14 cellular contexts compared by ENCODE assay signal in genomic region chr15:68298336-68298735, GRCh38. TPM values are rescaled to one million over a fixed set of nuclear protein-coding genes. Genes with fewer than 3 reads are reported as not detected.
DNase-seq lines count a peak whose midpoint lies in the region; ATAC-seq and TF ChIP-seq lines count a peak whose summit lies in the region.
"Had no signal": no experiment of that assay in that cellular context is flagged by ENCODE, and none has a peak within 500 bp of the region (broad histone marks: within the 10 kb centered on the region; RNA-seq: fewer than 3 reads in every experiment).

No MANE protein-coding gene starts in this region.

- POLR2A ChIA-PET in activated CD8-positive, alpha-beta T cell treated with anti-CD3 and anti-CD28 coated beads, Interleukin-2, amount 10 ng/mL, durations not matched to agents 7 days and 5 days (lab: Charles Lee) = interaction anchor here (0.6 to 3.6 kb wide), 2 partner anchors 21 to 66 kb away, joined by 5 to 28 read pairs; partner anchors contain the start of gene FEM1B

- no peak overlapping the region for H3K4me3 ChIP-seq in lung
- H3K4me3 ChIP-seq in vagina = peak overlapping the region; percentile 23 to 30
- H3K4me3 ChIP-seq: SK-N-MC had no signal

- intact Hi-C loops in vagina (cut with DNase I) = no loop called here

- TF ChIP-seq POLR2A in vagina (IDR thresholded peaks at IDR 0.05) = no peak

- H3K9me3 ChIP-seq in lung (ENCODE audit: control insufficient read depth in 2 of 2, insufficient read depth in 1 of 2, low read length in 1 of 2) = peaks cover 0 to 2% of the 10 kb centered on the region in 2 donors
- H3K9me3 ChIP-seq in vagina = no peaks in the 10 kb centered on the region
- H3K9me3 ChIP-seq: ascending aorta had no signal

- peak overlapping the region; percentile 85 for H3K4me3 Mint-ChIP-seq in activated naive CD4-positive, alpha-beta T cell treated with anti-CD3 and anti-CD28 coated beads, Interleukin-2, amount 50 U/mL, for 24 hours
- H3K4me3 Mint-ChIP-seq in activated CD8-positive, alpha-beta T cell treated with anti-CD3 and anti-CD28 coated beads, Interleukin-2, amount 10 ng/mL, durations not matched to agents 7 days and 5 days = peak overlapping the region; percentile 69

- DNase-seq in activated naive CD4-positive, alpha-beta T cell treated with anti-CD3 and anti-CD28 coated beads, Interleukin-2, amount 50 U/mL, for 16 hours = no peak
- peak; percentile 12 for DNase-seq in activated CD8-positive, alpha-beta T cell treated with anti-CD3 and anti-CD28 coated beads, Interleukin-2, amount 10 ng/mL, durations not matched to agents 7 days and 5 days
- peak; percentile 23 for DNase-seq in lung (ENCODE audit: low spot score)
- DNase-seq in vagina (ENCODE audit: extremely low spot score in 2 of 2) = no peak
- DNase-seq in H4 (ENCODE audit: low spot score) = no peak
- DNase-seq in AG08395 (ENCODE audit: low spot score) = no peak
- no peak for DNase-seq in NCI-H526 treated with DMSO at 0.1 percent for 48 hours (lab: John Stamatoyannopoulos, UW)
- DNase-seq: effector CD8-positive, alpha-beta T cell; KBM-7; NCI-H187 treated with DMSO at 0.1 percent for 48 hours; NCI-H82 had no signal

- H3K27ac Mint-ChIP-seq in activated naive CD4-positive, alpha-beta T cell treated with anti-CD3 and anti-CD28 coated beads, Interleukin-2, amount 50 U/mL, for 24 hours = peak overlapping the region; percentile 91
- H3K27ac Mint-ChIP-seq in activated CD8-positive, alpha-beta T cell treated with anti-CD3 and anti-CD28 coated beads, Interleukin-2, amount 10 ng/mL, durations not matched to agents 7 days and 5 days = peak overlapping the region; percentile 88

- H3K27ac ChIP-seq in lung (ENCODE audit: low read depth in 1 of 2, low read length in 1 of 2) = no peak overlapping the region
- H3K27ac ChIP-seq in vagina = peak overlapping the region; percentile 79
- H3K27ac ChIP-seq: SK-N-MC had no signal

- WGBS in lung, 2 donors = 90 to 92% methylated on average over 3 of the region's 3 CpGs

- H3K36me3 ChIP-seq in lung (ENCODE audit: control insufficient read depth in 2 of 2, insufficient read depth in 2 of 2, low read length in 2 of 2) = peaks cover 0 to 7% of the 10 kb centered on the region in 2 donors
- H3K36me3 ChIP-seq in vagina = no peaks in the 10 kb centered on the region

- no peaks in the 10 kb centered on the region for H3K9me3 Mint-ChIP-seq in activated naive CD4-positive, alpha-beta T cell treated with anti-CD3 and anti-CD28 coated beads, Interleukin-2, amount 50 U/mL, for 24 hours
- no peaks in the 10 kb centered on the region for H3K9me3 Mint-ChIP-seq in activated CD8-positive, alpha-beta T cell treated with anti-CD3 and anti-CD28 coated beads, Interleukin-2, amount 10 ng/mL, durations not matched to agents 7 days and 5 days (ENCODE audit: insufficient read depth)

- CTCF ChIA-PET in activated CD8-positive, alpha-beta T cell treated with anti-CD3 and anti-CD28 coated beads, Interleukin-2, amount 10 ng/mL, durations not matched to agents 7 days and 5 days (lab: Charles Lee) = interaction anchor here (1.0 to 2.3 kb wide), 5 partner anchors 8 to 45 kb away, joined by 5 to 16 read pairs (median 11); partner anchors contain the start of gene FEM1B

- no peaks in the 10 kb centered on the region for H3K27me3 ChIP-seq in lung (ENCODE audit: control insufficient read depth, insufficient read depth)
- no peaks in the 10 kb centered on the region for H3K27me3 ChIP-seq in vagina
- H3K27me3 ChIP-seq: ascending aorta had no signal

- H3K4me1 Mint-ChIP-seq in activated naive CD4-positive, alpha-beta T cell treated with anti-CD3 and anti-CD28 coated beads, Interleukin-2, amount 50 U/mL, for 24 hours = peaks cover 62% of the 10 kb centered on the region
- peaks cover 27% of the 10 kb centered on the region for H3K4me1 Mint-ChIP-seq in activated CD8-positive, alpha-beta T cell treated with anti-CD3 and anti-CD28 coated beads, Interleukin-2, amount 10 ng/mL, durations not matched to agents 7 days and 5 days (ENCODE audit: low read depth)

- H3K27me3 Mint-ChIP-seq in activated naive CD4-positive, alpha-beta T cell treated with anti-CD3 and anti-CD28 coated beads, Interleukin-2, amount 50 U/mL, for 24 hours = no peaks in the 10 kb centered on the region
- H3K27me3 Mint-ChIP-seq in activated CD8-positive, alpha-beta T cell treated with anti-CD3 and anti-CD28 coated beads, Interleukin-2, amount 10 ng/mL, durations not matched to agents 7 days and 5 days (ENCODE audit: low read depth) = no peaks in the 10 kb centered on the region

- no peak for ATAC-seq in activated CD8-positive, alpha-beta T cell treated with anti-CD3 and anti-CD28 coated beads, Interleukin-2, amount 10 ng/mL, durations not matched to agents 7 days and 5 days
- no peak for ATAC-seq in lung (ENCODE audit: insufficient read depth, low FRiP score)

- peaks cover 2 to 18% of the 10 kb centered on the region in 2 donors for H3K4me1 ChIP-seq in lung (ENCODE audit: control insufficient read depth in 2 of 2, insufficient read depth in 2 of 2, low read length in 2 of 2)
- peaks cover 22% of the 10 kb centered on the region for H3K4me1 ChIP-seq in vagina

- peaks cover 13% of the 10 kb centered on the region for H3K36me3 Mint-ChIP-seq in activated naive CD4-positive, alpha-beta T cell treated with anti-CD3 and anti-CD28 coated beads, Interleukin-2, amount 50 U/mL, for 24 hours
- H3K36me3 Mint-ChIP-seq in activated CD8-positive, alpha-beta T cell treated with anti-CD3 and anti-CD28 coated beads, Interleukin-2, amount 10 ng/mL, durations not matched to agents 7 days and 5 days (ENCODE audit: low read depth) = peaks cover 35% of the 10 kb centered on the region

- no peak for TF ChIP-seq CTCF in lung (IDR thresholded peaks at IDR 0.05; ENCODE audit: control extremely low read depth, extremely low read depth)
- no peak for TF ChIP-seq CTCF in vagina (IDR thresholded peaks at IDR 0.05)

RNA-seq across cellular contexts. Expression of gene FEM1B, which starts 20.8 kb away (rescaled TPM):
- 10 to 100 TPM; 45.1 to 50.7 TPM for total RNA-seq in activated CD8-positive, alpha-beta T cell treated with anti-CD3 and anti-CD28 coated beads, Interleukin-2, amount 10 ng/mL, durations not matched to agents 7 days and 5 days
- 10 to 100 TPM; 46.2 to 57.7 TPM for total RNA-seq in lung
- 10 to 100 TPM in 1 of 2 donors, 1 to 10 TPM in 1; 8.1 to 14.8 TPM for polyA plus RNA-seq in lung
- total RNA-seq in vagina = 38.3 TPM
- total RNA-seq in H4 (2014; rRNA removed; shearing (Covaris generic)) = 23.3 and 23.8 TPM in 2 replicates

Comparison
In these comparisons a context has a peak if more than half of its experiments do, and no peak if none do; other contexts are left out.
1. DNase-seq: peak in activated CD8-positive, alpha-beta T cell treated with anti-CD3 and anti-CD28 coated beads, Interleukin-2, amount 10 ng/mL, durations not matched to agents 7 days and 5 days (single experiment) and lung (single experiment); none in activated naive CD4-positive, alpha-beta T cell treated with anti-CD3 and anti-CD28 coated beads, Interleukin-2, amount 50 U/mL, for 16 hours (single experiment), vagina (0 of 2), H4 (single experiment), AG08395 (single experiment) and NCI-H526 treated with DMSO at 0.1 percent for 48 hours (single experiment).